In genomic region chr12:110282956-110283817, GRCh38 we compare ENCODE assay signal across 8 cellular contexts. TPM values are rescaled to one million over a fixed set of nuclear protein-coding genes. Genes with fewer than 3 reads are reported as not detected.
DNase-seq lines count a peak whose midpoint lies in the region; ATAC-seq, FAIRE-seq and TF ChIP-seq lines count a peak whose summit lies in the region.

No MANE protein-coding gene starts in this region.

- peak overlapping the region; percentile 91 for H3K4me3 Mint-ChIP-seq in astrocyte (ENCODE audit: unreplicated experiment)

- no peak overlapping the region for H3K4ac ChIP-seq in mesendoderm (ENCODE audit: low read depth, low read length)

- H2AFZ ChIP-seq in astrocyte (ENCODE audit: low read depth, low read length), result no peak overlapping the region

- peaks cover 1% of the 10 kb centered on the region for H3K9me3 Mint-ChIP-seq in astrocyte (ENCODE audit: unreplicated experiment)

- TF ChIP-seq CTCF in A673 (conservative IDR thresholded peaks at IDR 0.05; ENCODE audit: low read depth, low read length), result no peak
- no peak for TF ChIP-seq CTCF in astrocyte (IDR thresholded peaks at IDR 0.05; ENCODE audit: insufficient read depth, low read depth, low read length)

- H3K56ac ChIP-seq in mesendoderm (ENCODE audit: low read length), result no peak overlapping the region

- H3K4me2 ChIP-seq in astrocyte (ENCODE audit: low read length) (peak overlapping the region; percentile 91), mesendoderm (ENCODE audit: low read length) (peak overlapping the region; percentile 8)

- ATAC-seq in GM21381 (IDR thresholded peaks at IDR 0.05; ENCODE audit: unreplicated experiment), result no peak
- no peak for ATAC-seq in HG02759 (IDR thresholded peaks at IDR 0.05; ENCODE audit: unreplicated experiment)

- H4K8ac ChIP-seq in mesendoderm (ENCODE audit: low read depth, low read length), result no peak overlapping the region

- H3K79me1 ChIP-seq in mesendoderm (ENCODE audit: low read length), result peaks cover 8% of the 10 kb centered on the region

- intact Hi-C loops in A673 (cut with micrococcal nuclease; ENCODE audit: unreplicated experiment), result loop anchor here (5.0 kb wide), 1 partner anchor 181 kb away; no protein-coding TSS in a partner anchor

- CTCF ChIA-PET in A673 (lab: Charles Lee), result interaction anchor here (0.7 kb wide), 1 partner anchor 149 kb away, joined by 3 read pairs; no protein-coding TSS in a partner anchor

- H3K27ac ChIP-seq in A673 (ENCODE audit: low read depth, low read length, poor library complexity, severe bottlenecking) (peak overlapping the region; percentile 96), HUES6 (ENCODE audit: low read depth, low read length) (no peak overlapping the region), astrocyte (ENCODE audit: low read depth, low read length) (no peak overlapping the region), mesendoderm (ENCODE audit: low read depth, low read length) (no peak overlapping the region)

- POLR2A ChIA-PET in A673 (lab: Charles Lee; ENCODE audit: low non-redundant PET), result no interaction called here

- H2AK5ac ChIP-seq in mesendoderm (ENCODE audit: low read length), result no peak overlapping the region

- peak overlapping the region; percentile 88 for H3K4me3 ChIP-seq in A673 (ENCODE audit: low read depth, low read length, poor library complexity, severe bottlenecking)
- H3K4me3 ChIP-seq in HUES6 (ENCODE audit: low read depth, low read length), result peak overlapping the region; percentile 96
- H3K4me3 ChIP-seq in astrocyte (ENCODE audit: insufficient read depth, low read depth, low read length), result peak overlapping the region; percentile 87
- no peak overlapping the region for H3K4me3 ChIP-seq in mesendoderm (ENCODE audit: low read length)

- WGBS in mesendoderm (ENCODE audit: extremely low coverage, insufficient coverage, low lambda C conversion rate), result no CpG with 5 or more reads among the region's 7 CpGs

- H3K9ac ChIP-seq in HUES6 (ENCODE audit: low read length) (no peak overlapping the region), astrocyte (ENCODE audit: low read length) (peak overlapping the region; percentile 93), mesendoderm (ENCODE audit: low read length) (peak overlapping the region; percentile 16)

- no peak overlapping the region for H2BK120ac ChIP-seq in mesendoderm (ENCODE audit: low read depth, low read length)

- H4K20me1 ChIP-seq in astrocyte (ENCODE audit: insufficient read depth, low read length), result peaks cover 66% of the 10 kb centered on the region

- H3K27ac Mint-ChIP-seq in astrocyte (ENCODE audit: unreplicated experiment), result peak overlapping the region; percentile 31

- H3K18ac ChIP-seq in mesendoderm (ENCODE audit: low read length), result no peak overlapping the region

- H3K4me1 ChIP-seq in A673 (ENCODE audit: insufficient read depth, low read length, poor library complexity, severe bottlenecking) (peaks cover 44% of the 10 kb centered on the region), HUES6 (ENCODE audit: control insufficient read depth, insufficient read depth, low read length) (peaks cover 22% of the 10 kb centered on the region), astrocyte (ENCODE audit: insufficient read depth, low read length) (peaks cover 22% of the 10 kb centered on the region), mesendoderm (ENCODE audit: control insufficient read depth, low read depth, low read length) (peaks cover 5% of the 10 kb centered on the region)

- TSS peak; percentile 30 for BruUV-seq in A673 (replicated peaks; lab: Mats Ljungman, UMichigan)

- H3K36me3 ChIP-seq in A673 (ENCODE audit: insufficient read depth, low read length, poor library complexity, severe bottlenecking), result peaks cover 52% of the 10 kb centered on the region
- peaks cover 54% of the 10 kb centered on the region for H3K36me3 ChIP-seq in HUES6 (ENCODE audit: control insufficient read depth, insufficient read depth, low read length)
- peaks cover 28% of the 10 kb centered on the region for H3K36me3 ChIP-seq in astrocyte (ENCODE audit: insufficient read depth, low read length)
- H3K36me3 ChIP-seq in mesendoderm (ENCODE audit: control insufficient read depth, insufficient read depth, low read length), result peaks cover 3% of the 10 kb centered on the region

- no peak overlapping the region for H2BK15ac ChIP-seq in mesendoderm (replicated peaks; ENCODE audit: low read depth)

- H4K5ac ChIP-seq in mesendoderm (ENCODE audit: low read length), result no peak overlapping the region

- H3K79me2 ChIP-seq in astrocyte (ENCODE audit: insufficient read depth, low read length), result peaks cover 68% of the 10 kb centered on the region
- H3K79me2 ChIP-seq in mesendoderm (ENCODE audit: control insufficient read depth, insufficient read depth, low read length), result peaks cover 46% of the 10 kb centered on the region

- peaks cover 34% of the 10 kb centered on the region for H3K4me1 Mint-ChIP-seq in astrocyte (ENCODE audit: low read depth, unreplicated experiment)

- no peak for FAIRE-seq in astrocyte (lab: Jason Lieb, UNC)

- H3K9me3 ChIP-seq in A673 (ENCODE audit: low read depth, low read length, poor library complexity, severe bottlenecking) (no peaks in the 10 kb centered on the region), HUES6 (ENCODE audit: control insufficient read depth, insufficient read depth, low read depth, low read length) (no peaks in the 10 kb centered on the region), astrocyte (ENCODE audit: insufficient read depth, low read depth, low read length) (no peaks in the 10 kb centered on the region)

- no peak overlapping the region for H3K23ac ChIP-seq in mesendoderm (ENCODE audit: low read length)

- DNase-seq in A673 (ENCODE audit: low spot score) (no peak), astrocyte (ENCODE audit: low read depth) (no peak), mesendoderm (no peak), glomerular visceral epithelial cell (ENCODE audit: extremely low spot score) (no peak)
- DNase-seq in activated CD4-positive, CD25-positive, alpha-beta regulatory T cell (lab: John Stamatoyannopoulos, UW), result no peak

- peaks cover 6% of the 10 kb centered on the region for H3K36me3 Mint-ChIP-seq in astrocyte (ENCODE audit: low read depth, unreplicated experiment)

- H3K27me3 Mint-ChIP-seq in astrocyte (ENCODE audit: low read depth, unreplicated experiment), result no peaks in the 10 kb centered on the region

- H3K27me3 ChIP-seq in A673 (replicated peaks; ENCODE audit: insufficient read depth, low read depth, low read length, poor library complexity), result no peaks in the 10 kb centered on the region
- H3K27me3 ChIP-seq in HUES6 (ENCODE audit: control insufficient read depth, insufficient read depth, low read length), result 0 out of 2 replicates have a peak, but pooled peaks cover 5% of the 10 kb centered on the region
- no peaks in the 10 kb centered on the region for H3K27me3 ChIP-seq in astrocyte (ENCODE audit: insufficient read depth, low read length)
- H3K27me3 ChIP-seq in mesendoderm (ENCODE audit: insufficient read depth, low read length, poor library complexity), result no peaks in the 10 kb centered on the region

- no peak overlapping the region for H2BK5ac ChIP-seq in mesendoderm (ENCODE audit: low read length)

RNA-seq across cellular contexts. Expression of gene ATP2A2, which starts 2.1 kb away (rescaled TPM):
- total RNA-seq in A673 (2021), result 296 and 333 TPM in 2 replicates
- total RNA-seq in astrocyte, result 262 TPM in 2 replicates
- 127 TPM for polyA plus RNA-seq in mesendoderm (2013, experiment 1 of 2)
- 126 TPM for polyA plus RNA-seq in mesendoderm (2013, experiment 2 of 2)
